ENCODE assay signal across 9 cellular contexts in genomic region chr20:63835031-63835858, GRCh38. TPM values are rescaled to one million over a fixed set of nuclear protein-coding genes. Genes with fewer than 3 reads are reported as not detected.
DNase-seq lines count a peak whose midpoint lies in the region; ATAC-seq and TF ChIP-seq lines count a peak whose summit lies in the region.
"Had no signal": no experiment of that assay in that cellular context is flagged by ENCODE, and none has a peak within 500 bp of the region (broad histone marks: within the 10 kb centered on the region; RNA-seq: fewer than 3 reads in every experiment).

No MANE protein-coding gene starts in this region.

- H3K4me3 ChIP-seq in AG10803 (ENCODE audit: low read length) (no peak overlapping the region), HUES6 (ENCODE audit: low read depth, low read length) (peak overlapping the region; percentile 44), SK-N-SH (ENCODE audit: low read depth in 2 of 2, low read length in 1 of 2) (no peak overlapping the region), esophagus squamous epithelium (peak overlapping the region in 2 of 4 donors; percentile 9 to 24)

- POLR2A ChIA-PET in SK-N-SH (lab: Yijun Ruan, JAX), result no interaction called here

- H3K27me3 Mint-ChIP-seq in effector memory CD8-positive, alpha-beta T cell, result peaks cover under 1 to 19% of the 10 kb centered on the region in 2 donors

- no peaks in the 10 kb centered on the region for H3K79me2 ChIP-seq in SK-N-SH (ENCODE audit: insufficient read depth)

- H3K27me3 ChIP-seq in HUES6 (ENCODE audit: control insufficient read depth, insufficient read depth, low read length), result peaks cover 22% of the 10 kb centered on the region
- no peaks in the 10 kb centered on the region for H3K27me3 ChIP-seq in SK-N-SH (ENCODE audit: insufficient read depth)
- H3K27me3 ChIP-seq in esophagus squamous epithelium, result peaks cover 0 to 32% (median 0%) of the 10 kb centered on the region in 4 donors

- no peak overlapping the region for H3K27ac Mint-ChIP-seq in effector memory CD8-positive, alpha-beta T cell
- H3K27ac Mint-ChIP-seq: activated naive CD8-positive, alpha-beta T cell had no signal

- peak overlapping the region; percentile 55 for H3K4me2 ChIP-seq in SK-N-SH

- ATAC-seq in GM21786 (IDR thresholded peaks at IDR 0.05; ENCODE audit: unreplicated experiment) (no peak), HG03342 (IDR thresholded peaks at IDR 0.05; ENCODE audit: unreplicated experiment) (no peak)
- ATAC-seq in effector memory CD8-positive, alpha-beta T cell (replicated peaks), result no peak

- TF ChIP-seq POLR2A in esophagus squamous epithelium (IDR thresholded peaks at IDR 0.05), result no peak

- H3K4me1 ChIP-seq in HUES6 (ENCODE audit: control insufficient read depth, insufficient read depth, low read length) (peaks cover 22% of the 10 kb centered on the region), SK-N-SH (ENCODE audit: control insufficient read depth in 1 of 2, insufficient read depth in 2 of 2, low read depth in 1 of 2, low read length in 1 of 2) (peaks cover 5 to 19% of the 10 kb centered on the region in 2 experiments; a peak in 2 of 4 replicates), esophagus squamous epithelium (peaks cover 13 to 45% (median 16%) of the 10 kb centered on the region in 3 donors)

- H3K36me3 ChIP-seq in HUES6 (ENCODE audit: control insufficient read depth, insufficient read depth, low read length) (no peaks in the 10 kb centered on the region), SK-N-SH (replicated peaks in 1 of 2; ENCODE audit: control insufficient read depth in 1 of 2, insufficient read depth in 2 of 2, low read length in 1 of 2) (no peaks in the 10 kb centered on the region), esophagus squamous epithelium (no peaks in the 10 kb centered on the region)

- TF ChIP-seq RAD21 in SK-N-SH (IDR thresholded peaks at IDR 0.05; ENCODE audit: low read length), result 0 out of 2 replicates have a peak, but pooled peaks have one; percentile 5

- H4K20me1 ChIP-seq in SK-N-SH (ENCODE audit: insufficient read depth), result no peaks in the 10 kb centered on the region

- H3K9me2 ChIP-seq in SK-N-SH, result no peaks in the 10 kb centered on the region

- no peaks in the 10 kb centered on the region for H3K9me3 ChIP-seq in HUES6 (ENCODE audit: control insufficient read depth, insufficient read depth, low read depth, low read length)
- H3K9me3 ChIP-seq in SK-N-SH, result no peaks in the 10 kb centered on the region
- H3K9me3 ChIP-seq in esophagus squamous epithelium, result no peaks in the 10 kb centered on the region

- peaks cover 0 to 3% of the 10 kb centered on the region in 2 donors for H3K4me1 Mint-ChIP-seq in effector memory CD8-positive, alpha-beta T cell (ENCODE audit: low read depth in 2 of 2)

- H3K36me3 Mint-ChIP-seq in effector memory CD8-positive, alpha-beta T cell (ENCODE audit: insufficient read depth), result no peaks in the 10 kb centered on the region
- H3K36me3 Mint-ChIP-seq: activated naive CD8-positive, alpha-beta T cell had no signal

- H3K27ac ChIP-seq in HUES6 (ENCODE audit: low read depth, low read length), result no peak overlapping the region
- H3K27ac ChIP-seq in SK-N-SH (ENCODE audit: low read depth in 2 of 2, low read length in 1 of 2), result no peak overlapping the region
- peak overlapping the region; percentile 21 to 86 (median 70) for H3K27ac ChIP-seq in esophagus squamous epithelium

- CTCF ChIA-PET in SK-N-SH (lab: Yijun Ruan, JAX), result interaction anchor here (0.7 to 2.3 kb wide), 5 partner anchors 18 to 255 kb away, joined by 3 to 9 read pairs (median 4); no protein-coding TSS in a partner anchor

- no peak overlapping the region for H3K4me3 Mint-ChIP-seq in effector memory CD8-positive, alpha-beta T cell
- H3K4me3 Mint-ChIP-seq: activated naive CD8-positive, alpha-beta T cell had no signal

- no peaks in the 10 kb centered on the region for H3K9me3 Mint-ChIP-seq in effector memory CD8-positive, alpha-beta T cell

- 76% methylated on average over 10 of the region's 21 CpGs for WGBS in SK-N-SH (ENCODE audit: low lambda C conversion rate)
- WGBS in esophagus squamous epithelium, 2 donors, result 61% methylated on average over 5 of the region's 21 CpGs; no CpG with 5 or more reads in 1 of the 2 donors

- no peak for TF ChIP-seq EP300 in SK-N-SH (IDR thresholded peaks at IDR 0.05; ENCODE audit: borderline replicate concordance in 1 of 2, low read depth in 1 of 2, low read length in 1 of 2)

- no peak overlapping the region for H2AFZ ChIP-seq in SK-N-SH (ENCODE audit: low read depth)

- H3K9ac ChIP-seq in HUES6 (ENCODE audit: low read length) (no peak overlapping the region), SK-N-SH (no peak overlapping the region)

- DNase-seq in AG10803 (ENCODE audit: low read depth) (peak; percentile 96), SK-N-SH (peak; percentile 90), esophagus squamous epithelium (lab: John Stamatoyannopoulos, UW) (peak; percentile 52), myocyte (ENCODE audit: low read depth) (peak; percentile 100)
- DNase-seq in effector memory CD8-positive, alpha-beta T cell, result no peak

- TF ChIP-seq CTCF in AG10803 (conservative IDR thresholded peaks at IDR 0.05; ENCODE audit: low read length) (no peak), SK-N-SH (IDR thresholded peaks at IDR 0.05) (no peak), esophagus squamous epithelium (IDR thresholded peaks at IDR 0.05) (no peak)

- H3F3A ChIP-seq in SK-N-SH (replicated peaks; ENCODE audit: insufficient read depth), result no peaks in the 10 kb centered on the region

- intact Hi-C loops in esophagus squamous epithelium (cut with DNase I), result no loop called here

TF ChIP-seq in SK-N-SH, 30 proteins besides CTCF, POLR2A, EP300 and RAD21 (continues in another document):
- TF ChIP-seq, protein P1, sequence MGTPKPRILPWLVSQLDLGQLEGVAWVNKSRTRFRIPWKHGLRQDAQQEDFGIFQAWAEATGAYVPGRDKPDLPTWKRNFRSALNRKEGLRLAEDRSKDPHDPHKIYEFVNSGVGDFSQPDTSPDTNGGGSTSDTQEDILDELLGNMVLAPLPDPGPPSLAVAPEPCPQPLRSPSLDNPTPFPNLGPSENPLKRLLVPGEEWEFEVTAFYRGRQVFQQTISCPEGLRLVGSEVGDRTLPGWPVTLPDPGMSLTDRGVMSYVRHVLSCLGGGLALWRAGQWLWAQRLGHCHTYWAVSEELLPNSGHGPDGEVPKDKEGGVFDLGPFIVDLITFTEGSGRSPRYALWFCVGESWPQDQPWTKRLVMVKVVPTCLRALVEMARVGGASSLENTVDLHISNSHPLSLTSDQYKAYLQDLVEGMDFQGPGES (IDR thresholded peaks at IDR 0.05; ENCODE audit: low read depth, low read length), result peak; percentile 58
- TF ChIP-seq MEF2A (IDR thresholded peaks at IDR 0.05; ENCODE audit: borderline replicate concordance, low read depth) (no peak), YY1 (IDR thresholded peaks at IDR 0.05; ENCODE audit: low read depth) (no peak), EZH2phosphoT487 (IDR thresholded peaks at IDR 0.05; ENCODE audit: borderline replicate concordance, low read depth) (no peak), ELF1 (IDR thresholded peaks at IDR 0.05) (peak; percentile 47; the same call in 1 of the 2 replicates), TEAD4 (IDR thresholded peaks at IDR 0.05; ENCODE audit: borderline replicate concordance, insufficient read depth) (no peak), GABPA (IDR thresholded peaks at IDR 0.05; ENCODE audit: low read depth) (no peak), TCF12 (IDR thresholded peaks at IDR 0.05) (no peak), POLR2AphosphoS5 (IDR thresholded peaks at IDR 0.05; ENCODE audit: low read depth, low read length) (no peak), RFX5 (IDR thresholded peaks at IDR 0.05; ENCODE audit: low read length) (no peak), SMC3 (IDR thresholded peaks at IDR 0.05; ENCODE audit: low read depth, low read length) (no peak), PBX3 (IDR thresholded peaks at IDR 0.05) (peak; percentile 95)
- TF ChIP-seq, protein P2, sequence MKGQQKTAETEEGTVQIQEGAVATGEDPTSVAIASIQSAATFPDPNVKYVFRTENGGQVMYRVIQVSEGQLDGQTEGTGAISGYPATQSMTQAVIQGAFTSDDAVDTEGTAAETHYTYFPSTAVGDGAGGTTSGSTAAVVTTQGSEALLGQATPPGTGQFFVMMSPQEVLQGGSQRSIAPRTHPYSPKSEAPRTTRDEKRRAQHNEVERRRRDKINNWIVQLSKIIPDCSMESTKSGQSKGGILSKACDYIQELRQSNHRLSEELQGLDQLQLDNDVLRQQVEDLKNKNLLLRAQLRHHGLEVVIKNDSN (IDR thresholded peaks at IDR 0.05; ENCODE audit: borderline replicate concordance, low read depth), result no peak

RNA-seq across cellular contexts. Expression of gene ZBTB46, which starts 4.2 kb away (rescaled TPM):
- polyA plus RNA-seq in SK-N-SH (2012; rRNA removed), result 0.11 and 0.15 TPM in 2 replicates
- 0.10 and 0.26 TPM in 2 replicates for polyA plus RNA-seq in SK-N-SH (2012; cell fraction: cytosol; rRNA removed)
- 0.43 and 0.71 TPM in 2 replicates for polyA plus RNA-seq in SK-N-SH (2012; cell fraction: nucleus; rRNA removed)
- total RNA-seq in esophagus squamous epithelium (1 to 10 TPM in 3 of 4 donors, under 1 TPM in 1; 0.79 to 4.2 (median 2.0) TPM), myocyte (19.6 and 20.9 TPM in 2 replicates)
- 9.0 TPM for polyA plus RNA-seq in myocyte (2012)

RNA-seq across cellular contexts. Expression of gene ABHD16B, which starts 26.1 kb away (rescaled TPM):
- not detected in 2 replicates for polyA plus RNA-seq in SK-N-SH (2012; rRNA removed)
- polyA plus RNA-seq in SK-N-SH (2012; cell fraction: cytosol; rRNA removed), result not detected in 2 replicates
- polyA plus RNA-seq in SK-N-SH (2012; cell fraction: nucleus; rRNA removed), result not detected in 2 replicates
- not detected for total RNA-seq in esophagus squamous epithelium
- total RNA-seq in myocyte, result not detected in 2 replicates
- polyA plus RNA-seq in myocyte (2012), result not detected

RNA-seq across cellular contexts. Expression of gene TPD52L2, which starts 29.8 kb away (rescaled TPM):
- polyA plus RNA-seq in SK-N-SH (2012; rRNA removed), result 137 and 161 TPM in 2 replicates
- 108 and 143 TPM in 2 replicates for polyA plus RNA-seq in SK-N-SH (2012; cell fraction: cytosol; rRNA removed)
- 139 and 148 TPM in 2 replicates for polyA plus RNA-seq in SK-N-SH (2012; cell fraction: nucleus; rRNA removed)
- total RNA-seq in esophagus squamous epithelium, result 100 to 1,000 TPM in 3 of 4 donors, 10 to 100 TPM in 1; 97.1 to 124 (median 116) TPM
- total RNA-seq in myocyte, result 94.4 and 99.0 TPM in 2 replicates
- 118 TPM for polyA plus RNA-seq in myocyte (2012)

RNA-seq across cellular contexts. Expression of gene DNAJC5, which starts 59.7 kb away (rescaled TPM):
- polyA plus RNA-seq in SK-N-SH (2012; rRNA removed), result 24.2 and 26.2 TPM in 2 replicates
- 13.7 and 19.3 TPM in 2 replicates for polyA plus RNA-seq in SK-N-SH (2012; cell fraction: cytosol; rRNA removed)
- polyA plus RNA-seq in SK-N-SH (2012; cell fraction: nucleus; rRNA removed), result 25.6 and 26.2 TPM in 2 replicates
- total RNA-seq in esophagus squamous epithelium (10 to 100 TPM; 58.7 to 89.5 (median 75.4) TPM), myocyte (49.3 and 60.7 TPM in 2 replicates)
- polyA plus RNA-seq in myocyte (2012), result 50.6 TPM

Comparison
In these comparisons a context has a peak if more than half of its experiments do, and no peak if none do; other contexts are left out.
1. DNase-seq: peak in AG10803 (single experiment), SK-N-SH (single experiment), esophagus squamous epithelium (single experiment) and myocyte (single experiment); none in effector memory CD8-positive, alpha-beta T cell (0 of 3).
2. H3K27ac ChIP-seq: peak in esophagus squamous epithelium (4 of 4); none in HUES6 (single experiment) and SK-N-SH (0 of 2).